In genomic region chr6:43508481-43509141, GRCh38 we compare ENCODE assay signal across 1 cellular context.
TF ChIP-seq lines count a peak whose summit lies in the region.

No MANE protein-coding gene starts in this region.

TF ChIP-seq in IMR-90, 13 proteins besides CTCF, POLR2A, EP300 and RAD21:
- TF ChIP-seq RCOR1 (IDR thresholded peaks at IDR 0.05; ENCODE audit: insufficient replicate concordance, low read length) (no peak), USF2 (IDR thresholded peaks at IDR 0.05; ENCODE audit: low read depth, low read length) (no peak), RFX5 (IDR thresholded peaks at IDR 0.05; ENCODE audit: low read depth, low read length) (no peak), FOS (IDR thresholded peaks at IDR 0.05; ENCODE audit: low read depth, low read length) (no peak)
